2 cellular contexts compared by ENCODE assay signal in genomic region chr17:81813861-81814683, GRCh38.
A peak's percentile ranks its signal among the peaks of the same experiment; 100 is the strongest.
TF ChIP-seq lines count a peak whose summit lies in the region.

No MANE protein-coding gene starts in this region.

TF ChIP-seq in HEK293, 187 proteins besides CTCF, POLR2A, EP300 and RAD21:
- peak; percentile 8; the same call in 1 of the 2 replicates for TF ChIP-seq BCL11A (tag by site-specific recombination; IDR thresholded peaks at IDR 0.05; ENCODE audit: low read depth)
- TF ChIP-seq YY2 (tag by site-specific recombination; IDR thresholded peaks at IDR 0.05), result no peak

TF ChIP-seq in HepG2, 621 proteins besides CTCF, POLR2A, EP300 and RAD21:
- TF ChIP-seq NONO (IDR thresholded peaks at IDR 0.05) (no peak), NONO (CRISPR knock-in tag; conservative IDR thresholded peaks at IDR 0.05) (no peak), MYC (CRISPR knock-in tag; IDR thresholded peaks at IDR 0.05; ENCODE audit: borderline replicate concordance) (0 out of 2 replicates have a peak, but pooled peaks have one; percentile 18), NR0B2 (CRISPR knock-in tag; IDR thresholded peaks at IDR 0.05) (0 out of 2 replicates have a peak, but pooled peaks have one; percentile 10), HNRNPL (IDR thresholded peaks at IDR 0.05; ENCODE audit: low read depth, low read length) (peak; percentile 85; the same call in 1 of the 2 replicates)
